ENCODE assay signal across 1 cellular context in the genomic region with DNA sequence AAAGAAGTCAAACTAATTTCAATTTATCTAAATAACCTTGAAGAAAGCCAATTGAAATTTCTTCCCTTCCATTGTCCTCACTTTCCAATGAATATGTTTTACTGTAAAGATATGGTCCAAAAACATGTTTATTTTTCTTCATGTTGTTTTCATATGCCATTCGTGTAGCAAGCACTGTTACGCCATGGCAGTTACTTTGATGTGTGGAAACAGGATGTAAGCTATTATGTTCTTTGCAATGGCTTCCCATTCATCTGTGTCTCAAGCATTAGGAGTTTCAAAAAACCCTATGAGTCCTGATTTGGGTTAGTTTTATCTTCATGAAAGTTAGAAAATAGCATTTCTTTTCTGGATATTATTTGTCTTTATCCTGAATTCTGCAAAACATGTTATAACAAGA.
TF ChIP-seq lines count a peak whose summit lies in the region.

No MANE protein-coding gene starts in this region.

TF ChIP-seq in A549, 52 proteins besides CTCF, POLR2A, EP300 and RAD21 (continued from another document):
- TF ChIP-seq, protein P1, sequence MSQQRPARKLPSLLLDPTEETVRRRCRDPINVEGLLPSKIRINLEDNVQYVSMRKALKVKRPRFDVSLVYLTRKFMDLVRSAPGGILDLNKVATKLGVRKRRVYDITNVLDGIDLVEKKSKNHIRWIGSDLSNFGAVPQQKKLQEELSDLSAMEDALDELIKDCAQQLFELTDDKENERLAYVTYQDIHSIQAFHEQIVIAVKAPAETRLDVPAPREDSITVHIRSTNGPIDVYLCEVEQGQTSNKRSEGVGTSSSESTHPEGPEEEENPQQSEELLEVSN (IDR thresholded peaks at IDR 0.05; ENCODE audit: borderline replicate concordance, low read depth): no peak
- no peak for TF ChIP-seq CBX2 (IDR thresholded peaks at IDR 0.05; ENCODE audit: borderline replicate concordance, low read depth)
